Comparison of ENCODE assay signal across 8 cellular contexts in the genomic region with DNA sequence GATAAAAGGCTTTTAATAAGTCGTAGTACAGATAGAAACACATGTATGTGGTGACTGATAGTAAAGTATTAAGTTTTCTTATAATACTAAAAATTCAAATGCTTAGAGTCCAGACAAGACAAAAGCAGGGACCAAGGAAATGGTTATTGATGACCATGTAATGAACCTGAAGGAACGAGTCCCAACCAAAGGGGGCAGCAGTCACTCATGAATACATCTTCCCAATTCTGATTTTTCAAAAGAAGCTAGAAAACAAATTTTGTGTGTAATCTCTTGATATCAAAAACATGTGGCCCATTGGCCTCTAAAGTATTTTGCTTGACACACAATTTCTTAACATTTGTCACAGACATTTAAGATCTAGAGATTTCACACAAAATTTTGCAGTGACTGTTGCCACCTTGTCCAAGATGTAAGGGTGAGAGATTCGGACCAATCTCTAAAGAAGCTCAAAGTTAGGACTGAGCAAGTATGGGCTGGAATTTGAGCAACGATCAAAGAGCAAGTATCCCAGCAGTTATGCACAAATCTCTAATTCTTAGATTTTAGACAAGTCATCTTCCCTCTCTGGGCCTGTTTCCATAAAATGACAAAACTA.
DNase-seq lines count a peak whose midpoint lies in the region; ATAC-seq and TF ChIP-seq lines count a peak whose summit lies in the region.

No MANE protein-coding gene starts in this region.

- no peaks in the 10 kb centered on the region for H3K27me3 ChIP-seq in naive thymus-derived CD4-positive, alpha-beta T cell (ENCODE audit: control insufficient read depth in 2 of 2, insufficient read depth in 2 of 2, low read length in 2 of 2)

- peak; percentile 37 for DNase-seq in AG08396 (ENCODE audit: low spot score)
- DNase-seq in GM10266 (ENCODE audit: extremely low spot score), result peak; percentile 25
- DNase-seq in RPMI8226, result peak; percentile 16
- peak; percentile 62 for DNase-seq in dedifferentiated amniotic fluid mesenchymal stem cell (ENCODE audit: extremely low spot score)
- peak in 6 of 9 donors; percentile 10 to 45 (median 36) for DNase-seq in naive thymus-derived CD4-positive, alpha-beta T cell

- peak; percentile 72 for ATAC-seq in HG03354 (IDR thresholded peaks at IDR 0.05; ENCODE audit: poor library complexity, severe bottlenecking, unreplicated experiment)
- ATAC-seq in naive thymus-derived CD4-positive, alpha-beta T cell, result peak; percentile 54
- ATAC-seq in GM19351 (IDR thresholded peaks at IDR 0.05; ENCODE audit: unreplicated experiment), result no peak
- no peak for ATAC-seq in HG03378 (IDR thresholded peaks at IDR 0.05; ENCODE audit: unreplicated experiment)

- H3K27me3 Mint-ChIP-seq in naive thymus-derived CD4-positive, alpha-beta T cell, result peaks cover 0 to 10% (median 0%) of the 10 kb centered on the region in 5 donors

- no peak overlapping the region for H3K27ac ChIP-seq in naive thymus-derived CD4-positive, alpha-beta T cell (ENCODE audit: low read depth, low read length)

- H3K36me3 ChIP-seq in naive thymus-derived CD4-positive, alpha-beta T cell (ENCODE audit: control insufficient read depth in 2 of 3, insufficient read depth in 3 of 3, low read length in 3 of 3), result no peaks in the 10 kb centered on the region

- TF ChIP-seq CTCF in GM10266 (IDR thresholded peaks at IDR 0.05; ENCODE audit: control insufficient read depth, insufficient read depth, low read depth, missing control alignments), result peak; percentile 67

- no peak overlapping the region for H3K27ac Mint-ChIP-seq in naive thymus-derived CD4-positive, alpha-beta T cell

- CTCF ChIA-PET in naive thymus-derived CD4-positive, alpha-beta T cell (lab: Charles Lee), result interaction anchor here (0.7 to 2.2 kb wide), 16 partner anchors 11 to 624 kb away, joined by 3 to 23 read pairs (median 4); a partner anchor contains a TSS

- no peak overlapping the region for H3K4me3 ChIP-seq in naive thymus-derived CD4-positive, alpha-beta T cell (ENCODE audit: low read length)

- POLR2A ChIA-PET in naive thymus-derived CD4-positive, alpha-beta T cell (lab: Charles Lee), result interaction anchor here (0.7 kb wide), 1 partner anchor 213 kb away, joined by 3 read pairs; no protein-coding TSS in a partner anchor

- no peaks in the 10 kb centered on the region for H3K9me3 Mint-ChIP-seq in naive thymus-derived CD4-positive, alpha-beta T cell

- H3K4me1 ChIP-seq in naive thymus-derived CD4-positive, alpha-beta T cell (ENCODE audit: control insufficient read depth in 2 of 2, insufficient read depth in 2 of 2, low read length in 2 of 2), result no peaks in the 10 kb centered on the region

- H3K4me3 Mint-ChIP-seq in naive thymus-derived CD4-positive, alpha-beta T cell, result no peak overlapping the region

- intact Hi-C loops in naive thymus-derived CD4-positive, alpha-beta T cell (cut with micrococcal nuclease), result loop anchor here (1.0 to 5.0 kb wide), 7 partner anchors 67 to 916 kb away; a partner anchor contains a TSS

- H3K4me1 Mint-ChIP-seq in naive thymus-derived CD4-positive, alpha-beta T cell, result peaks cover 0 to 22% (median 14%) of the 10 kb centered on the region in 7 donors

- no peaks in the 10 kb centered on the region for H3K9me3 ChIP-seq in naive thymus-derived CD4-positive, alpha-beta T cell (ENCODE audit: control insufficient read depth in 2 of 3, low read length in 3 of 3)

- peaks cover 0 to 10% (median 5%) of the 10 kb centered on the region in 5 donors for H3K36me3 Mint-ChIP-seq in naive thymus-derived CD4-positive, alpha-beta T cell

Comparison
In these comparisons a context has a peak if more than half of its experiments do, and no peak if none do; other contexts are left out.
1. ATAC-seq: peak in HG03354 (single experiment) and naive thymus-derived CD4-positive, alpha-beta T cell (single experiment); none in GM19351 (single experiment) and HG03378 (single experiment).
2. Peak in every context shown above with its lines, with median percentiles within 50 percentile points of each other: DNase-seq.